ENCODE assay signal across 1 cellular context in genomic region chr11:113875414-113876073, GRCh38.
TF ChIP-seq lines count a peak whose summit lies in the region.

A gene with protein sequence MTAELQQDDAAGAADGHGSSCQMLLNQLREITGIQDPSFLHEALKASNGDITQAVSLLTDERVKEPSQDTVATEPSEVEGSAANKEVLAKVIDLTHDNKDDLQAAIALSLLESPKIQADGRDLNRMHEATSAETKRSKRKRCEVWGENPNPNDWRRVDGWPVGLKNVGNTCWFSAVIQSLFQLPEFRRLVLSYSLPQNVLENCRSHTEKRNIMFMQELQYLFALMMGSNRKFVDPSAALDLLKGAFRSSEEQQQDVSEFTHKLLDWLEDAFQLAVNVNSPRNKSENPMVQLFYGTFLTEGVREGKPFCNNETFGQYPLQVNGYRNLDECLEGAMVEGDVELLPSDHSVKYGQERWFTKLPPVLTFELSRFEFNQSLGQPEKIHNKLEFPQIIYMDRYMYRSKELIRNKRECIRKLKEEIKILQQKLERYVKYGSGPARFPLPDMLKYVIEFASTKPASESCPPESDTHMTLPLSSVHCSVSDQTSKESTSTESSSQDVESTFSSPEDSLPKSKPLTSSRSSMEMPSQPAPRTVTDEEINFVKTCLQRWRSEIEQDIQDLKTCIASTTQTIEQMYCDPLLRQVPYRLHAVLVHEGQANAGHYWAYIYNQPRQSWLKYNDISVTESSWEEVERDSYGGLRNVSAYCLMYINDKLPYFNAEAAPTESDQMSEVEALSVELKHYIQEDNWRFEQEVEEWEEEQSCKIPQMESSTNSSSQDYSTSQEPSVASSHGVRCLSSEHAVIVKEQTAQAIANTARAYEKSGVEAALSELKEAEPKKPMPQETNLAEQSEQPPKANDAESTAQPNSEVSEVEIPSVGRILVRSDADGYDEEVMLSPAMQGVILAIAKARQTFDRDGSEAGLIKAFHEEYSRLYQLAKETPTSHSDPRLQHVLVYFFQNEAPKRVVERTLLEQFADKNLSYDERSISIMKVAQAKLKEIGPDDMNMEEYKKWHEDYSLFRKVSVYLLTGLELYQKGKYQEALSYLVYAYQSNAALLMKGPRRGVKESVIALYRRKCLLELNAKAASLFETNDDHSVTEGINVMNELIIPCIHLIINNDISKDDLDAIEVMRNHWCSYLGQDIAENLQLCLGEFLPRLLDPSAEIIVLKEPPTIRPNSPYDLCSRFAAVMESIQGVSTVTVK (minus strand): TSS chr11:113875572. CDS start chr11:113875501, 71 bp downstream.

TF ChIP-seq in HepG2, 621 proteins besides CTCF, POLR2A, EP300 and RAD21 (continued from another document and continues in another):
- TF ChIP-seq, protein P1, sequence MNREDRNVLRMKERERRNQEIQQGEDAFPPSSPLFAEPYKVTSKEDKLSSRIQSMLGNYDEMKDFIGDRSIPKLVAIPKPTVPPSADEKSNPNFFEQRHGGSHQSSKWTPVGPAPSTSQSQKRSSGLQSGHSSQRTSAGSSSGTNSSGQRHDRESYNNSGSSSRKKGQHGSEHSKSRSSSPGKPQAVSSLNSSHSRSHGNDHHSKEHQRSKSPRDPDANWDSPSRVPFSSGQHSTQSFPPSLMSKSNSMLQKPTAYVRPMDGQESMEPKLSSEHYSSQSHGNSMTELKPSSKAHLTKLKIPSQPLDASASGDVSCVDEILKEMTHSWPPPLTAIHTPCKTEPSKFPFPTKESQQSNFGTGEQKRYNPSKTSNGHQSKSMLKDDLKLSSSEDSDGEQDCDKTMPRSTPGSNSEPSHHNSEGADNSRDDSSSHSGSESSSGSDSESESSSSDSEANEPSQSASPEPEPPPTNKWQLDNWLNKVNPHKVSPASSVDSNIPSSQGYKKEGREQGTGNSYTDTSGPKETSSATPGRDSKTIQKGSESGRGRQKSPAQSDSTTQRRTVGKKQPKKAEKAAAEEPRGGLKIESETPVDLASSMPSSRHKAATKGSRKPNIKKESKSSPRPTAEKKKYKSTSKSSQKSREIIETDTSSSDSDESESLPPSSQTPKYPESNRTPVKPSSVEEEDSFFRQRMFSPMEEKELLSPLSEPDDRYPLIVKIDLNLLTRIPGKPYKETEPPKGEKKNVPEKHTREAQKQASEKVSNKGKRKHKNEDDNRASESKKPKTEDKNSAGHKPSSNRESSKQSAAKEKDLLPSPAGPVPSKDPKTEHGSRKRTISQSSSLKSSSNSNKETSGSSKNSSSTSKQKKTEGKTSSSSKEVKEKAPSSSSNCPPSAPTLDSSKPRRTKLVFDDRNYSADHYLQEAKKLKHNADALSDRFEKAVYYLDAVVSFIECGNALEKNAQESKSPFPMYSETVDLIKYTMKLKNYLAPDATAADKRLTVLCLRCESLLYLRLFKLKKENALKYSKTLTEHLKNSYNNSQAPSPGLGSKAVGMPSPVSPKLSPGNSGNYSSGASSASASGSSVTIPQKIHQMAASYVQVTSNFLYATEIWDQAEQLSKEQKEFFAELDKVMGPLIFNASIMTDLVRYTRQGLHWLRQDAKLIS (CRISPR knock-in tag; IDR thresholded peaks at IDR 0.05), result no peak
- TF ChIP-seq ZNF333 (CRISPR knock-in tag; IDR thresholded peaks at IDR 0.05; ENCODE audit: borderline replicate concordance) (peak; percentile 78; the same call in 1 of the 2 replicates), ISX (CRISPR knock-in tag; conservative IDR thresholded peaks at IDR 0.05) (peak; percentile 60; the same call in 1 of the 2 replicates), ETV5 (CRISPR knock-in tag; IDR thresholded peaks at IDR 0.05; ENCODE audit: borderline replicate concordance) (peak; percentile 32; the same call in 1 of the 2 replicates), SRY (CRISPR knock-in tag; IDR thresholded peaks at IDR 0.05) (peak; percentile 23; the same call in 1 of the 2 replicates), JUN (CRISPR knock-in tag; IDR thresholded peaks at IDR 0.05) (no peak), KAT8 (CRISPR knock-in tag; IDR thresholded peaks at IDR 0.05) (peak; percentile 73), RORA (CRISPR knock-in tag; IDR thresholded peaks at IDR 0.05) (no peak), FOXO1 (CRISPR knock-in tag; IDR thresholded peaks at IDR 0.05) (no peak), TAF1 (CRISPR knock-in tag; IDR thresholded peaks at IDR 0.05) (peak; percentile 91), ETV6 (CRISPR knock-in tag; conservative IDR thresholded peaks at IDR 0.05) (peak; percentile 55; the same call in 1 of the 2 replicates), FOXA3 (CRISPR knock-in tag; IDR thresholded peaks at IDR 0.05) (peak; percentile 53; the same call in 1 of the 2 replicates), MATR3 (CRISPR knock-in tag; IDR thresholded peaks at IDR 0.05) (no peak), RBM22 (optimal IDR thresholded peaks at IDR 0.05; ENCODE audit: low read length) (peak; percentile 45), ZNF563 (CRISPR knock-in tag; IDR thresholded peaks at IDR 0.05) (peak; percentile 15; the same call in 1 of the 2 replicates), PAXIP1 (CRISPR knock-in tag; conservative IDR thresholded peaks at IDR 0.05) (peak; percentile 32; the same call in 1 of the 2 replicates), ZNF704 (CRISPR knock-in tag; IDR thresholded peaks at IDR 0.05; ENCODE audit: borderline replicate concordance) (no peak; the same call in 1 of the 2 replicates), ARNT2 (CRISPR knock-in tag; IDR thresholded peaks at IDR 0.05; ENCODE audit: low read depth) (peak; percentile 81), ZSCAN31 (CRISPR knock-in tag; IDR thresholded peaks at IDR 0.05; ENCODE audit: low read depth) (peak; percentile 17; the same call in 1 of the 2 replicates), BORCS8-MEF2B (CRISPR knock-in tag; IDR thresholded peaks at IDR 0.05) (0 out of 2 replicates have a peak, but pooled peaks have one; percentile 24), AHR (CRISPR knock-in tag; IDR thresholded peaks at IDR 0.05) (0 out of 2 replicates have a peak, but pooled peaks have one; percentile 21), PRDM10 (CRISPR knock-in tag; IDR thresholded peaks at IDR 0.05; ENCODE audit: low read depth) (no peak), ZMYM4 (CRISPR knock-in tag; IDR thresholded peaks at IDR 0.05) (peak; percentile 59; the same call in 1 of the 2 replicates), AGO2 (optimal IDR thresholded peaks at IDR 0.05; ENCODE audit: low read depth, low read length) (no peak), ZNF30 (CRISPR knock-in tag; IDR thresholded peaks at IDR 0.05) (no peak), SAFB2 (CRISPR knock-in tag; IDR thresholded peaks at IDR 0.05; ENCODE audit: borderline replicate concordance, low read depth) (no peak), ZNF878 (CRISPR knock-in tag; IDR thresholded peaks at IDR 0.05) (peak; percentile 65; the same call in 1 of the 2 replicates), ZNF12 (CRISPR knock-in tag; IDR thresholded peaks at IDR 0.05) (0 out of 2 replicates have a peak, but pooled peaks have one; percentile 30), MYNN (CRISPR knock-in tag; IDR thresholded peaks at IDR 0.05; ENCODE audit: low read depth) (no peak), NR2C2 (CRISPR knock-in tag; IDR thresholded peaks at IDR 0.05; ENCODE audit: borderline replicate concordance) (peak; percentile 51; the same call in 1 of the 2 replicates), ZFP82 (CRISPR knock-in tag; IDR thresholded peaks at IDR 0.05; ENCODE audit: borderline replicate concordance) (no peak)
- TF ChIP-seq, protein P2, sequence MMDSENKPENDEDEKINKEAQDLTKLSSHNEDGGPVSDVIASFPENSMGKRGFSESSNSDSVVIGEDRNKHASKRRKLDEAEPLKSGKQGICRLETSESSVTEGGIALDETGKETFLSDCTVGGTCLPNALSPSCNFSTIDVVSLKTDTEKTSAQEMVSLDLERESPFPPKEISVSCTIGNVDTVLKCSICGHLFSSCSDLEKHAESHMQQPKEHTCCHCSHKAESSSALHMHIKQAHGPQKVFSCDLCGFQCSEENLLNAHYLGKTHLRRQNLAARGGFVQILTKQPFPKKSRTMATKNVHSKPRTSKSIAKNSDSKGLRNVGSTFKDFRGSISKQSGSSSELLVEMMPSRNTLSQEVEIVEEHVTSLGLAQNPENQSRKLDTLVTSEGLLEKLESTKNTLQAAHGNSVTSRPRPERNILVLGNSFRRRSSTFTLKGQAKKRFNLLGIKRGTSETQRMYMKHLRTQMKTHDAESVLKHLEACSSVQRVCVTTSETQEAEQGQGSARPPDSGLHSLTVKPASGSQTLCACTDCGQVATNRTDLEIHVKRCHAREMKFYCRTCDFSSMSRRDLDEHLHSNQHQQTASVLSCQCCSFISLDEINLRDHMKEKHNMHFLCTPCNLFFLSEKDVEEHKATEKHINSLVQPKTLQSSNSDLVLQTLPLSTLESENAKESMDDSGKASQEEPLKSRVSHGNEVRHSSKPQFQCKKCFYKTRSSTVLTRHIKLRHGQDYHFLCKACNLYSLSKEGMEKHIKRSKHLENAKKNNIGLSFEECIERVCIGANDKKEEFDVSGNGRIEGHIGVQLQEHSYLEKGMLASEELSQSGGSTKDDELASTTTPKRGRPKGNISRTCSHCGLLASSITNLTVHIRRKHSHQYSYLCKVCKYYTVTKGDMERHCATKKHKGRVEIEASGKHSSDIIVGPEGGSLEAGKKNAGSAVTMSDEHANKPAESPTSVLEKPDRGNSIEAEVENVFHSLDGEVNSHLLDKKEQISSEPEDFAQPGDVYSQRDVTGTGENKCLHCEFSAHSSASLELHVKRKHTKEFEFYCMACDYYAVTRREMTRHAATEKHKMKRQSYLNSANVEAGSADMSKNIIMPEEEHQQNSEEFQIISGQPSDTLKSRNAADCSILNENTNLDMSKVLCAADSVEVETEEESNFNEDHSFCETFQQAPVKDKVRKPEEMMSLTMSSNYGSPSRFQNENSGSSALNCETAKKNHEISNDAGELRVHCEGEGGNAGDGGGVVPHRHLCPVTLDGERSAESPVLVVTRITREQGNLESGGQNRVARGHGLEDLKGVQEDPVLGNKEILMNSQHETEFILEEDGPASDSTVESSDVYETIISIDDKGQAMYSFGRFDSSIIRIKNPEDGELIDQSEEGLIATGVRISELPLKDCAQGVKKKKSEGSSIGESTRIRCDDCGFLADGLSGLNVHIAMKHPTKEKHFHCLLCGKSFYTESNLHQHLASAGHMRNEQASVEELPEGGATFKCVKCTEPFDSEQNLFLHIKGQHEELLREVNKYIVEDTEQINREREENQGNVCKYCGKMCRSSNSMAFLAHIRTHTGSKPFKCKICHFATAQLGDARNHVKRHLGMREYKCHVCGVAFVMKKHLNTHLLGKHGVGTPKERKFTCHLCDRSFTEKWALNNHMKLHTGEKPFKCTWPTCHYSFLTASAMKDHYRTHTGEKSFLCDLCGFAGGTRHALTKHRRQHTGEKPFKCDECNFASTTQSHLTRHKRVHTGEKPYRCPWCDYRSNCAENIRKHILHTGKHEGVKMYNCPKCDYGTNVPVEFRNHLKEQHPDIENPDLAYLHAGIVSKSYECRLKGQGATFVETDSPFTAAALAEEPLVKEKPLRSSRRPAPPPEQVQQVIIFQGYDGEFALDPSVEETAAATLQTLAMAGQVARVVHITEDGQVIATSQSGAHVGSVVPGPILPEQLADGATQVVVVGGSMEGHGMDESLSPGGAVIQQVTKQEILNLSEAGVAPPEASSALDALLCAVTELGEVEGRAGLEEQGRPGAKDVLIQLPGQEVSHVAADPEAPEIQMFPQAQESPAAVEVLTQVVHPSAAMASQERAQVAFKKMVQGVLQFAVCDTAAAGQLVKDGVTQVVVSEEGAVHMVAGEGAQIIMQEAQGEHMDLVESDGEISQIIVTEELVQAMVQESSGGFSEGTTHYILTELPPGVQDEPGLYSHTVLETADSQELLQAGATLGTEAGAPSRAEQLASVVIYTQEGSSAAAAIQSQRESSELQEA (CRISPR knock-in tag; IDR thresholded peaks at IDR 0.05; ENCODE audit: not compliant biosample characterization), result peak; percentile 12
